ENCODE assay signal across 8 cellular contexts in genomic region chr4:83212041-83212851, GRCh38.
A peak's percentile ranks its signal among the peaks of the same experiment; 100 is the strongest.
DNase-seq lines count a peak whose midpoint lies in the region; ATAC-seq, FAIRE-seq and TF ChIP-seq lines count a peak whose summit lies in the region.

No MANE protein-coding gene starts in this region.

- no peak overlapping the region for H2BK120ac ChIP-seq in IMR-90 (ENCODE audit: low read depth, low read length)

- no peaks in the 10 kb centered on the region for H3K36me3 ChIP-seq in DOHH2 (ENCODE audit: control insufficient read depth, low read length)
- H3K36me3 ChIP-seq in IMR-90 (ENCODE audit: control insufficient read depth, insufficient read depth, low read length), result no peaks in the 10 kb centered on the region
- H3K36me3 ChIP-seq in pancreas, result no peaks in the 10 kb centered on the region

- TF ChIP-seq CTCF in DOHH2 (IDR thresholded peaks at IDR 0.05; ENCODE audit: low read depth, low read length, poor library complexity, severe bottlenecking) (no peak), IMR-90 (conservative IDR thresholded peaks at IDR 0.05; ENCODE audit: low read depth, low read length) (no peak), pancreas (IDR thresholded peaks at IDR 0.05) (no peak), nephron progenitor cell (IDR thresholded peaks at IDR 0.05) (no peak)

- no peak overlapping the region for H4K5ac ChIP-seq in IMR-90 (ENCODE audit: low read depth, low read length)

- H3K4me1 Mint-ChIP-seq in nephron progenitor cell, result peaks cover under 1% of the 10 kb centered on the region

- intact Hi-C loops in IMR-90 (cut with micrococcal nuclease), result no loop called here
- intact Hi-C loops in pancreas (cut with DNase I), result no loop called here
- intact Hi-C loops in Right ventricle myocardium inferior (cut with DNase I), result no loop called here

- H3K9me3 ChIP-seq in DOHH2 (ENCODE audit: control insufficient read depth, insufficient read depth, low read length), result peaks cover 9% of the 10 kb centered on the region
- H3K9me3 ChIP-seq in IMR-90 (ENCODE audit: control insufficient read depth, insufficient read depth, low read length), result peaks cover 16% of the 10 kb centered on the region
- no peaks in the 10 kb centered on the region for H3K9me3 ChIP-seq in pancreas

- H4K8ac ChIP-seq in IMR-90 (ENCODE audit: low read depth in 2 of 2, low read length in 2 of 2), result no peak overlapping the region

- in situ Hi-C loops in IMR-90 (cut with MboI; ENCODE audit: low sequenced_read_pairs), result no loop called here

- H3K4ac ChIP-seq in IMR-90 (ENCODE audit: low read depth, low read length), result no peak overlapping the region

- H2BK15ac ChIP-seq in IMR-90 (ENCODE audit: low read depth, low read length), result no peak overlapping the region

- H3K9me1 ChIP-seq in IMR-90 (ENCODE audit: insufficient read depth, low read length), result no peaks in the 10 kb centered on the region; the same call in 1 of the 2 replicates

- FAIRE-seq in pancreas (lab: Jason Lieb, UNC), result peak; percentile 74

- no peaks in the 10 kb centered on the region for H3K9me2 ChIP-seq in DOHH2 (replicated peaks; ENCODE audit: control insufficient read depth, low read length)

- H3K27ac ChIP-seq in DOHH2 (ENCODE audit: low read depth, low read length) (peak overlapping the region; percentile 64), IMR-90 (ENCODE audit: insufficient read depth, low read length) (no peak overlapping the region), pancreas (no peak overlapping the region)

- no peaks in the 10 kb centered on the region for H3K27me3 Mint-ChIP-seq in nephron progenitor cell (ENCODE audit: low read depth, poor library complexity)

- H3K4me2 ChIP-seq in DOHH2 (ENCODE audit: low read length) (peak overlapping the region; percentile 69), IMR-90 (ENCODE audit: low read depth, low read length) (no peak overlapping the region)

- ATAC-seq in GM21423 (IDR thresholded peaks at IDR 0.05; ENCODE audit: unreplicated experiment) (peak; percentile 90), IMR-90 (ENCODE audit: low read depth) (no peak), pancreas (peak; percentile 72 to 94 (median 82)), Right ventricle myocardium inferior (no peak)

- no peak overlapping the region for H3K14ac ChIP-seq in IMR-90 (replicated peaks; ENCODE audit: low read depth, low read length)

- H3K79me2 ChIP-seq in DOHH2 (ENCODE audit: control insufficient read depth, low read length), result no peaks in the 10 kb centered on the region

- H3K4me3 Mint-ChIP-seq in nephron progenitor cell, result no peak overlapping the region

- peak overlapping the region; percentile 42 for H3K4me3 ChIP-seq in DOHH2 (ENCODE audit: low read length)
- no peak overlapping the region for H3K4me3 ChIP-seq in IMR-90 (ENCODE audit: insufficient read depth, low read depth, low read length)
- no peak overlapping the region for H3K4me3 ChIP-seq in pancreas

- no peaks in the 10 kb centered on the region for H3K79me1 ChIP-seq in IMR-90 (ENCODE audit: low read depth in 1 of 2, low read length in 2 of 2)

- H3K4me1 ChIP-seq in DOHH2 (ENCODE audit: control insufficient read depth, low read length) (peaks cover 62% of the 10 kb centered on the region), IMR-90 (ENCODE audit: control insufficient read depth, insufficient read depth, low read length) (no peaks in the 10 kb centered on the region), pancreas (no peaks in the 10 kb centered on the region)

- no peak for DNase-seq in IMR-90
- DNase-seq in activated T-cell treated with anti-CD3 and anti-CD28 coated beads, Interleukin-2, amount 50 U/mL, for 1 hour, result peak; percentile 48
- peak in 1 of 6 donors; percentile 18 for DNase-seq in pancreas
- no peak for DNase-seq in Right ventricle myocardium inferior (ENCODE audit: missing footprints)
- DNase-seq in nephron progenitor cell, result no peak
- DNase-seq in A172 (ENCODE audit: low spot score), result no peak

- H2BK20ac ChIP-seq in IMR-90 (ENCODE audit: low read depth, low read length), result no peak overlapping the region; the same call in 1 of the 2 replicates

- no peak overlapping the region for H4K91ac ChIP-seq in IMR-90 (ENCODE audit: insufficient read depth, low read depth, low read length)

- TF ChIP-seq POLR2A in IMR-90 (IDR thresholded peaks at IDR 0.05; ENCODE audit: low read depth, low read length), result no peak

- H3K27me3 ChIP-seq in DOHH2 (ENCODE audit: control insufficient read depth, low read length) (no peaks in the 10 kb centered on the region), IMR-90 (ENCODE audit: control insufficient read depth, insufficient read depth, low read length) (no peaks in the 10 kb centered on the region; the same call in 1 of the 2 replicates), pancreas (no peaks in the 10 kb centered on the region)

- H3K56ac ChIP-seq in IMR-90 (ENCODE audit: extremely low read depth, insufficient read depth, low read length), result no peak overlapping the region

- H2AFZ ChIP-seq in IMR-90 (replicated peaks; ENCODE audit: low read length, poor library complexity), result no peak overlapping the region

- H2AK5ac ChIP-seq in IMR-90 (ENCODE audit: low read depth, low read length), result no peak overlapping the region

- CTCF ChIA-PET in IMR-90 (lab: Yijun Ruan, JAX), result no interaction called here

- BruUV-seq in IMR-90 (replicated peaks; lab: Mats Ljungman, UMichigan), result no TSS peak

- H3K36me3 Mint-ChIP-seq in nephron progenitor cell (ENCODE audit: low read depth), result peaks cover 5% of the 10 kb centered on the region

- POLR2A ChIA-PET in IMR-90 (lab: Charles Lee; ENCODE audit: unreplicated experiment), result no interaction called here

- H2BK5ac ChIP-seq in IMR-90 (ENCODE audit: low read depth, low read length, poor library complexity, severe bottlenecking), result no peak overlapping the region

- H3K9me3 Mint-ChIP-seq in nephron progenitor cell, result peaks cover 10% of the 10 kb centered on the region

- H2AK9ac ChIP-seq in IMR-90 (replicated peaks; ENCODE audit: low read depth, low read length, poor library complexity), result peak overlapping the region; percentile 15

- dilution Hi-C loops in IMR-90 (cut with HindIII; ENCODE audit: low sequenced_read_pairs, unreplicated experiment), result no loop called here

- no peak overlapping the region for H3K27ac Mint-ChIP-seq in nephron progenitor cell

- no peak overlapping the region for H3K9ac ChIP-seq in IMR-90 (ENCODE audit: low read depth, low read length)

- 100% methylated on average over 1 of the region's 9 CpGs; no CpG with 5 or more reads in 1 of the 2 experiments for WGBS in IMR-90 (ENCODE audit: extremely low coverage in 2 of 2, insufficient read length in 1 of 2), 2 experiments
- 32 to 36% methylated on average over 9 of the region's 9 CpGs for WGBS in pancreas, 2 donors

- H3K23ac ChIP-seq in IMR-90 (ENCODE audit: low read depth, low read length), result no peak overlapping the region

- TF ChIP-seq RAD21 in IMR-90 (IDR thresholded peaks at IDR 0.05; ENCODE audit: low read length), result no peak

- H4K20me1 ChIP-seq in DOHH2 (ENCODE audit: control insufficient read depth, insufficient read depth, low read depth, low read length) (no peaks in the 10 kb centered on the region), IMR-90 (ENCODE audit: insufficient read depth, low read length) (no peaks in the 10 kb centered on the region)

- peaks cover 4% of the 10 kb centered on the region for H3F3A ChIP-seq in DOHH2 (ENCODE audit: control insufficient read depth, insufficient read depth)

- H3K18ac ChIP-seq in IMR-90 (ENCODE audit: low read depth, low read length), result no peak overlapping the region

TF ChIP-seq in IMR-90, 13 proteins besides CTCF, POLR2A, EP300 and RAD21:
- TF ChIP-seq FOS (IDR thresholded peaks at IDR 0.05; ENCODE audit: low read depth, low read length), result no peak
- TF ChIP-seq MXI1 (IDR thresholded peaks at IDR 0.05; ENCODE audit: borderline replicate concordance, low read depth, low read length), result no peak
- TF ChIP-seq NFE2L2 (IDR thresholded peaks at IDR 0.05; ENCODE audit: low read depth, low read length), result no peak
- no peak for TF ChIP-seq RFX5 (IDR thresholded peaks at IDR 0.05; ENCODE audit: low read depth, low read length)
- TF ChIP-seq MAFK (IDR thresholded peaks at IDR 0.05; ENCODE audit: low read depth, low read length), result no peak
- TF ChIP-seq USF2 (IDR thresholded peaks at IDR 0.05; ENCODE audit: low read depth, low read length), result no peak
- TF ChIP-seq CHD1 (IDR thresholded peaks at IDR 0.05; ENCODE audit: low read depth, low read length), result no peak
- TF ChIP-seq RCOR1 (IDR thresholded peaks at IDR 0.05; ENCODE audit: insufficient replicate concordance, low read length), result no peak
- TF ChIP-seq SMC3 (IDR thresholded peaks at IDR 0.05; ENCODE audit: low read depth, low read length), result no peak
- no peak for TF ChIP-seq ELK1 (IDR thresholded peaks at IDR 0.05; ENCODE audit: borderline replicate concordance, low read depth, low read length)
- TF ChIP-seq BHLHE40 (IDR thresholded peaks at IDR 0.05; ENCODE audit: low read depth, low read length), result no peak
- TF ChIP-seq CEBPB (IDR thresholded peaks at IDR 0.05; ENCODE audit: low read depth, low read length), result no peak

Comparison
In these comparisons a context has a peak if more than half of its experiments do, and no peak if none do; other contexts are left out.
1. ATAC-seq: peak in GM21423 (single experiment) and pancreas (4 of 4); none in IMR-90 (single experiment) and Right ventricle myocardium inferior (single experiment).